Comparison of ENCODE assay signal across 11 cellular contexts in genomic region chr20:20465259-20465658, GRCh38.
DNase-seq lines count a peak whose midpoint lies in the region; FAIRE-seq and TF ChIP-seq lines count a peak whose summit lies in the region.
"Had no signal": no experiment of that assay in that cellular context is flagged by ENCODE, and none has a peak within 500 bp of the region (broad histone marks: within the 10 kb centered on the region; RNA-seq: fewer than 3 reads in every experiment).

No MANE protein-coding gene starts in this region.

- WGBS in SK-N-SH (ENCODE audit: low lambda C conversion rate), result 80% methylated on average over 2 of the region's 2 CpGs
- 79 to 90% (median 86%) methylated on average over 2 of the region's 2 CpGs for WGBS in spleen, 5 donors

- DNase-seq in AG10803 (ENCODE audit: low read depth) (no peak), GM13977 (ENCODE audit: low spot score) (no peak), SK-N-SH (no peak), keratinocyte (ENCODE audit: low read depth, low spot score) (no peak), spleen (no peak), MV-4-11 (lab: John Stamatoyannopoulos, UW) (no peak), Karpas-422 (no peak), mesenteric fat pad (ENCODE audit: low spot score) (no peak)
- DNase-seq: activated naive CD8-positive, alpha-beta T cell treated with anti-CD3 and anti-CD28 coated beads, Interleukin-2, amount 10 ng/mL, durations not matched to agents 7 days and 5 days; heart left ventricle had no signal

- intact Hi-C loops in spleen (cut with DNase I; ENCODE audit: low total_unique reads), result no loop called here

- no peak for TF ChIP-seq POLR2A in spleen (IDR thresholded peaks at IDR 0.05)

- H4K20me1 ChIP-seq in SK-N-SH (ENCODE audit: insufficient read depth) (no peaks in the 10 kb centered on the region), keratinocyte (ENCODE audit: control insufficient read depth, extremely low read depth, insufficient read depth, low read length) (no peaks in the 10 kb centered on the region), Karpas-422 (ENCODE audit: insufficient read depth, low read depth, low read length) (no peaks in the 10 kb centered on the region)

- in situ Hi-C loops in GM13977 (cut with MboI; ENCODE audit: low pct_unique_long_range_greater_than_20kb, low sequenced_read_pairs, unreplicated experiment), result no loop called here

- H3K79me2 ChIP-seq in SK-N-SH (ENCODE audit: insufficient read depth) (no peaks in the 10 kb centered on the region), keratinocyte (ENCODE audit: control insufficient read depth, insufficient read depth, low read length) (no peaks in the 10 kb centered on the region), Karpas-422 (ENCODE audit: low read length) (no peaks in the 10 kb centered on the region)
- H3K79me2 ChIP-seq: parathyroid adenoma had no signal

- H3K9me3 ChIP-seq in SK-N-SH (no peaks in the 10 kb centered on the region), keratinocyte (ENCODE audit: control insufficient read depth, low read depth, low read length) (no peaks in the 10 kb centered on the region), spleen (no peaks in the 10 kb centered on the region), Karpas-422 (ENCODE audit: low read length) (no peaks in the 10 kb centered on the region)
- H3K9me3 ChIP-seq: heart left ventricle had no signal

- no peaks in the 10 kb centered on the region for H3F3A ChIP-seq in SK-N-SH (replicated peaks; ENCODE audit: insufficient read depth)

- H3K4me2 ChIP-seq in SK-N-SH (no peak overlapping the region), keratinocyte (ENCODE audit: control insufficient read depth, extremely low read depth, insufficient read depth, low read depth, low read length) (no peak overlapping the region), Karpas-422 (ENCODE audit: low read depth, low read length, poor library complexity, severe bottlenecking) (no peak overlapping the region)

- POLR2A ChIA-PET in SK-N-SH (lab: Yijun Ruan, JAX), result no interaction called here

- H3K27ac ChIP-seq in SK-N-SH (ENCODE audit: low read depth in 2 of 2, low read length in 1 of 2) (no peak overlapping the region), keratinocyte (ENCODE audit: control insufficient read depth, insufficient read depth, low read length) (no peak overlapping the region), spleen (no peak overlapping the region), Karpas-422 (ENCODE audit: low read length) (no peak overlapping the region)
- H3K27ac ChIP-seq: heart left ventricle, parathyroid adenoma had no signal

- no peaks in the 10 kb centered on the region for H3K36me3 ChIP-seq in SK-N-SH (replicated peaks in 1 of 2; ENCODE audit: control insufficient read depth in 1 of 2, insufficient read depth in 2 of 2, low read length in 1 of 2)
- H3K36me3 ChIP-seq in keratinocyte (ENCODE audit: control insufficient read depth in 2 of 2, extremely low read depth in 1 of 2, insufficient read depth in 2 of 2, low read length in 2 of 2), result no peaks in the 10 kb centered on the region
- H3K36me3 ChIP-seq in spleen, result peaks cover 0 to 59% (median 0%) of the 10 kb centered on the region in 6 donors
- no peaks in the 10 kb centered on the region for H3K36me3 ChIP-seq in Karpas-422 (ENCODE audit: insufficient read depth, low read length)

- H3K4me1 ChIP-seq in SK-N-SH (ENCODE audit: control insufficient read depth in 1 of 2, insufficient read depth in 2 of 2, low read depth in 1 of 2, low read length in 1 of 2) (no peaks in the 10 kb centered on the region; a peak in 2 of 4 replicates), keratinocyte (ENCODE audit: control insufficient read depth, extremely low read depth, insufficient read depth, low read length) (no peaks in the 10 kb centered on the region), spleen (peaks cover 0 to 30% (median 4%) of the 10 kb centered on the region in 6 donors), Karpas-422 (ENCODE audit: low read length) (peaks cover 42% of the 10 kb centered on the region)
- H3K4me1 ChIP-seq: heart left ventricle, parathyroid adenoma had no signal

- H2AFZ ChIP-seq in SK-N-SH (ENCODE audit: low read depth) (no peak overlapping the region), keratinocyte (ENCODE audit: control insufficient read depth, low read length) (no peak overlapping the region), Karpas-422 (ENCODE audit: low read length) (no peak overlapping the region)
- H2AFZ ChIP-seq: parathyroid adenoma had no signal

- peak; percentile 30 for TF ChIP-seq CTCF in AG10803 (conservative IDR thresholded peaks at IDR 0.05; ENCODE audit: low read length)
- peak; percentile 37 for TF ChIP-seq CTCF in GM13977 (IDR thresholded peaks at IDR 0.05; ENCODE audit: extremely low read depth, insufficient read depth, missing control alignments)
- TF ChIP-seq CTCF in SK-N-SH (IDR thresholded peaks at IDR 0.05), result peak; percentile 23; the same call in 1 of the 2 replicates
- peak; percentile 23 to 54 (median 34) for TF ChIP-seq CTCF in keratinocyte (optimal IDR thresholded peaks at IDR 0.05 in 1 of 3, IDR thresholded peaks at IDR 0.05 in 1 of 3, conservative IDR thresholded peaks at IDR 0.05 in 1 of 3; ENCODE audit: extremely low read depth in 1 of 3, insufficient read depth in 2 of 3, low read length in 3 of 3)
- TF ChIP-seq CTCF in spleen (IDR thresholded peaks at IDR 0.05 in 8 of 11, conservative IDR thresholded peaks at IDR 0.05 in 3 of 11), result no peak

- H3K4me3 ChIP-seq in AG10803 (ENCODE audit: low read length), result no peak overlapping the region
- H3K4me3 ChIP-seq in SK-N-SH (ENCODE audit: low read depth in 2 of 2, low read length in 1 of 2), result no peak overlapping the region
- no peak overlapping the region for H3K4me3 ChIP-seq in keratinocyte (ENCODE audit: control insufficient read depth in 2 of 3, extremely low read depth in 1 of 3, insufficient read depth in 2 of 3, low read depth in 1 of 3, low read length in 3 of 3)
- H3K4me3 ChIP-seq in spleen, result no peak overlapping the region
- H3K4me3 ChIP-seq in Karpas-422 (ENCODE audit: low read length), result no peak overlapping the region
- H3K4me3 ChIP-seq: heart left ventricle had no signal

- no peak for TF ChIP-seq EP300 in SK-N-SH (IDR thresholded peaks at IDR 0.05; ENCODE audit: borderline replicate concordance in 1 of 2, low read depth in 1 of 2, low read length in 1 of 2)

- CTCF ChIA-PET in SK-N-SH (lab: Yijun Ruan, JAX), result interaction anchor here (0.8 to 1.8 kb wide), 6 partner anchors 10 to 101 kb away, joined by 3 to 8 read pairs (median 3); no protein-coding TSS in a partner anchor

- H3K9me1 ChIP-seq in keratinocyte (ENCODE audit: control insufficient read depth, extremely low read depth, insufficient read depth, low read length), result peaks cover 2% of the 10 kb centered on the region

- dilution Hi-C loops in keratinocyte (cut with MboI; ENCODE audit: extremely low pct_ligation_motif_present, low sequenced_read_pairs), result no loop called here

- TF ChIP-seq RAD21 in SK-N-SH (IDR thresholded peaks at IDR 0.05; ENCODE audit: low read length), result no peak; the same call in 1 of the 2 replicates

- H3K27me3 ChIP-seq in SK-N-SH (ENCODE audit: insufficient read depth) (no peaks in the 10 kb centered on the region), keratinocyte (ENCODE audit: control insufficient read depth, extremely low read depth, insufficient read depth, low read length) (no peaks in the 10 kb centered on the region), spleen (replicated peaks in 1 of 7) (no peaks in the 10 kb centered on the region), Karpas-422 (ENCODE audit: low read length) (no peaks in the 10 kb centered on the region)
- H3K27me3 ChIP-seq: heart left ventricle had no signal

- H3K9ac ChIP-seq in SK-N-SH, result no peak overlapping the region
- no peak overlapping the region for H3K9ac ChIP-seq in keratinocyte (ENCODE audit: control insufficient read depth, extremely low read depth, insufficient read depth, low read length)
- no peak overlapping the region for H3K9ac ChIP-seq in Karpas-422 (ENCODE audit: low read length)
- H3K9ac ChIP-seq: parathyroid adenoma had no signal

- FAIRE-seq in keratinocyte (lab: Jason Lieb, UNC), result no peak

- no peaks in the 10 kb centered on the region for H3K9me2 ChIP-seq in SK-N-SH
- H3K9me2 ChIP-seq in Karpas-422 (replicated peaks; ENCODE audit: insufficient read depth, low read length), result no peaks in the 10 kb centered on the region

TF ChIP-seq in SK-N-SH, 30 proteins besides CTCF, POLR2A, EP300 and RAD21:
- TF ChIP-seq REST (IDR thresholded peaks at IDR 0.05; ENCODE audit: low read depth, low read length), result no peak

Comparison
In these comparisons a context has a peak if more than half of its experiments do, and no peak if none do; other contexts are left out.
1. CTCF ChIP-seq: peak in AG10803 (single experiment), GM13977 (single experiment), SK-N-SH (single experiment) and keratinocyte (3 of 3); none in spleen (0 of 11).